In the genomic region with DNA sequence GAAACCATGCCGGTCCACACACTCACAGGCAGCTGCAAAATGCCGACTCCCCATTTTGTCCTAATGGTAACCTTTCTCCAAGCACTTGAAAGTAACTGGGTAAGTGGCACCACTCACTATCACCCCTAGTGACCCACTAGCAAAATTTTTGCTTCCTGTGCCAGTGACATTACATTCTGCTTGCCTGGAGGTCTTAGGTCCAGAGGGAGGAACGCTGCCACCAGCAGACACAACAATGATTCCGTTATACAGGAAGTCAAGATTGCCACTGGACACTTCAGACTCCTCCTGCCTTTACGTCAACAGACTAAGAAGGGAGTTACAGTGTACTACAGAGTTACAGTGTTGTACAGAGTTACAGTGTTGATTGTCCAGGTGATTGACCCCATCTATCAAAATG, we compare ENCODE assay signal across 25 cellular contexts. TPM values are rescaled to one million over a fixed set of nuclear protein-coding genes. Genes with fewer than 3 reads are reported as not detected.
A peak's percentile ranks its signal among the peaks of the same experiment; 100 is the strongest.
DNase-seq lines count a peak whose midpoint lies in the region; ATAC-seq, FAIRE-seq and TF ChIP-seq lines count a peak whose summit lies in the region.
"Had no signal": no experiment of that assay in that cellular context is flagged by ENCODE, and none has a peak within 500 bp of the region (broad histone marks: within the 10 kb centered on the region; RNA-seq: fewer than 3 reads in every experiment).

No MANE protein-coding gene starts in this region.

- TF ChIP-seq POLR2A in NB4 (IDR thresholded peaks at IDR 0.05; ENCODE audit: extremely low read depth, insufficient read length) (no peak), GM18505 (IDR thresholded peaks at IDR 0.05; ENCODE audit: borderline replicate concordance, extremely low read depth, insufficient read depth, insufficient read length) (no peak)

- peaks cover 3% of the 10 kb centered on the region for H3K4me1 Mint-ChIP-seq in CD14-positive monocyte

- DNase-seq in CD14-positive monocyte (ENCODE audit: low spot score) (no peak), NB4 (ENCODE audit: low read depth) (peak; percentile 12), foreskin melanocyte (peak; percentile 13), ascending aorta (ENCODE audit: low spot score in 2 of 2) (no peak), frontal cortex (ENCODE audit: low spot score in 2 of 2) (no peak)
- DNase-seq: 8988T; AML-193; C1 segment of cervical spinal cord; DMS79; GM23248; HCEC 1CT; MM.1S; NCI-H1092; NCI-H1436; NCI-H187 treated with DMSO at 0.1 percent for 48 hours; NCI-H2227 treated with DMSO at 0.1 percent for 48 hours; NCI-H510A treated with DMSO at 0.1 percent for 48 hours; NCI-H774; NK-92 treated with Interleukin-12 subunit alpha and Interleukin-12 subunit beta, amount 100 ng/mL, for 24 hours; Peyer's patch; SJCRH30 had no signal

- peaks cover 0 to 5% (median 0%) of the 10 kb centered on the region in 7 donors for H3K9me3 Mint-ChIP-seq in CD14-positive monocyte

- H3K9me3 ChIP-seq in ascending aorta, result no peaks in the 10 kb centered on the region
- H3K9me3 ChIP-seq: Peyer's patch, SJCRH30 had no signal

- H3K27me3 Mint-ChIP-seq in CD14-positive monocyte (ENCODE audit: low read depth in 3 of 3), result peaks cover 0 to 4% (median 2%) of the 10 kb centered on the region in 3 donors

- intact Hi-C loops in CD14-positive monocyte (cut with micrococcal nuclease) (loop anchor here in 1 of 2 donors (10.0 kb wide), 1 partner anchor 220 kb away; no protein-coding TSS in a partner anchor), ascending aorta (cut with DNase I) (no loop called here)

- no peaks in the 10 kb centered on the region for H3K36me3 ChIP-seq in ascending aorta
- H3K36me3 ChIP-seq: Peyer's patch, SJCRH30 had no signal

- H3K27ac ChIP-seq in VCaP, result no peak overlapping the region
- no peak overlapping the region for H3K27ac ChIP-seq in ascending aorta
- H3K27ac ChIP-seq: GM23248, Peyer's patch, SJCRH30 had no signal

- no peaks in the 10 kb centered on the region for H3K4me1 ChIP-seq in ascending aorta
- H3K4me1 ChIP-seq: Peyer's patch, SJCRH30 had no signal

- FAIRE-seq in frontal cortex (lab: Jason Lieb, UNC), result no peak
- FAIRE-seq: GM12878 had no signal

- H3K27me3 ChIP-seq in ascending aorta, result no peaks in the 10 kb centered on the region
- H3K27me3 ChIP-seq: Peyer's patch, SJCRH30 had no signal

- peak overlapping the region; percentile 7 to 39 for H3K4me3 Mint-ChIP-seq in CD14-positive monocyte

- H3K36me3 Mint-ChIP-seq in CD14-positive monocyte, result no peaks in the 10 kb centered on the region

- H3K4me3 ChIP-seq in NB4 (ENCODE audit: low read depth, low read length), result no peak overlapping the region
- H3K4me3 ChIP-seq in ascending aorta, result no peak overlapping the region
- H3K4me3 ChIP-seq: GM12878, GM23248, Peyer's patch, SJCRH30 had no signal

- ATAC-seq in HG03135 (IDR thresholded peaks at IDR 0.05; ENCODE audit: unreplicated experiment) (no peak), GM18505 (IDR thresholded peaks at IDR 0.05; ENCODE audit: unreplicated experiment) (no peak)
- ATAC-seq: GM12878 had no signal

- TF ChIP-seq CTCF in CD14-positive monocyte (IDR thresholded peaks at IDR 0.05) (no peak), NB4 (IDR thresholded peaks at IDR 0.05; ENCODE audit: low read depth, low read length) (no peak), VCaP (conservative IDR thresholded peaks at IDR 0.05) (0 out of 2 replicates have a peak, but pooled peaks have one; percentile 7), ascending aorta (IDR thresholded peaks at IDR 0.05) (no peak)

- H3K27ac Mint-ChIP-seq in CD14-positive monocyte, result no peak overlapping the region

RNA-seq across cellular contexts. Expression of gene TMEM192, which starts 11.8 kb away (rescaled TPM):
- polyA plus RNA-seq in CD14-positive monocyte, result 10 to 100 TPM; 15.5 to 22.4 TPM
- total RNA-seq in ascending aorta, result 15.4 TPM
- total RNA-seq in frontal cortex, result 9.4 TPM

Comparison
In these comparisons a context has a peak if more than half of its experiments do, and no peak if none do; other contexts are left out.
1. DNase-seq: peak in NB4 (single experiment) and foreskin melanocyte (single experiment); none in CD14-positive monocyte (single experiment), ascending aorta (0 of 2) and frontal cortex (0 of 2).